ENCODE assay signal across 12 cellular contexts in genomic region chr2:174662459-174662858, GRCh38.
DNase-seq lines count a peak whose midpoint lies in the region; ATAC-seq and TF ChIP-seq lines count a peak whose summit lies in the region.
"Had no signal": no experiment of that assay in that cellular context is flagged by ENCODE, and none has a peak within 500 bp of the region (broad histone marks: within the 10 kb centered on the region; RNA-seq: fewer than 3 reads in every experiment).

No MANE protein-coding gene starts in this region.

- H3K9me3 Mint-ChIP-seq in effector memory CD8-positive, alpha-beta T cell: no peaks in the 10 kb centered on the region
- no peaks in the 10 kb centered on the region for H3K9me3 Mint-ChIP-seq in osteocyte (ENCODE audit: unreplicated experiment)
- H3K9me3 Mint-ChIP-seq: activated CD4-positive, alpha-beta memory T cell treated with anti-CD3 and anti-CD28 coated beads, Interleukin-2, amount 10 ng/mL, durations not matched to agents 7 days and 5 days; memory B cell had no signal

- no peak overlapping the region for H3K4me3 Mint-ChIP-seq in effector memory CD8-positive, alpha-beta T cell
- H3K4me3 Mint-ChIP-seq in osteocyte (ENCODE audit: unreplicated experiment): no peak overlapping the region
- H3K4me3 Mint-ChIP-seq: activated CD4-positive, alpha-beta memory T cell treated with anti-CD3 and anti-CD28 coated beads, Interleukin-2, amount 10 ng/mL, durations not matched to agents 7 days and 5 days had no signal

- DNase-seq in AG09309 (ENCODE audit: low read depth) (peak; percentile 76), RKO (ENCODE audit: low spot score) (peak; percentile 26), osteocyte (ENCODE audit: extremely low spot score, unreplicated experiment) (no peak), 8988T (no peak), NCI-H1048 (lab: John Stamatoyannopoulos, UW) (no peak)
- no peak for DNase-seq in effector memory CD8-positive, alpha-beta T cell
- DNase-seq in stimulated activated CD4-positive, alpha-beta T cell treated with anti-CD3 and anti-CD28 coated beads, Interleukin-12 subunit alpha, Interleukin-12 subunit beta, amount 100 ng/mL, for 4 hours: no peak
- DNase-seq: activated CD4-positive, alpha-beta memory T cell treated with anti-CD3 and anti-CD28 coated beads, Interleukin-2, amount 10 ng/mL, durations not matched to agents 7 days and 5 days; NCI-H526 treated with DMSO at 0.1 percent for 48 hours had no signal

- TF ChIP-seq CTCF in AG09309 (IDR thresholded peaks at IDR 0.05; ENCODE audit: control insufficient read depth, insufficient read depth, low read depth, low read length, missing control alignments) (no peak), osteocyte (IDR thresholded peaks at IDR 0.05) (no peak)

- H3K27ac Mint-ChIP-seq in effector memory CD8-positive, alpha-beta T cell: peak overlapping the region; percentile 63 to 72
- H3K27ac Mint-ChIP-seq in osteocyte (ENCODE audit: unreplicated experiment): peak overlapping the region; percentile 89
- H3K27ac Mint-ChIP-seq: activated CD4-positive, alpha-beta memory T cell treated with anti-CD3 and anti-CD28 coated beads, Interleukin-2, amount 10 ng/mL, durations not matched to agents 7 days and 5 days; memory B cell had no signal

- no peaks in the 10 kb centered on the region for H3K36me3 Mint-ChIP-seq in effector memory CD8-positive, alpha-beta T cell (ENCODE audit: insufficient read depth)
- no peaks in the 10 kb centered on the region for H3K36me3 Mint-ChIP-seq in osteocyte (ENCODE audit: unreplicated experiment)

- no peak overlapping the region for H3K4me3 ChIP-seq in AG09309 (ENCODE audit: control insufficient read depth, low read depth, low read length)
- H3K4me3 ChIP-seq: gastrocnemius medialis had no signal

- ATAC-seq in effector memory CD8-positive, alpha-beta T cell (replicated peaks): no peak
- ATAC-seq in HG03045 (IDR thresholded peaks at IDR 0.05; ENCODE audit: unreplicated experiment): no peak
- ATAC-seq: gastrocnemius medialis had no signal

- peaks cover 17 to 34% of the 10 kb centered on the region in 2 donors for H3K4me1 Mint-ChIP-seq in effector memory CD8-positive, alpha-beta T cell (ENCODE audit: low read depth in 2 of 2)
- peaks cover 45% of the 10 kb centered on the region for H3K4me1 Mint-ChIP-seq in osteocyte (ENCODE audit: unreplicated experiment)

- H3K27me3 Mint-ChIP-seq in effector memory CD8-positive, alpha-beta T cell: no peaks in the 10 kb centered on the region
- no peaks in the 10 kb centered on the region for H3K27me3 Mint-ChIP-seq in osteocyte (ENCODE audit: unreplicated experiment)
- H3K27me3 Mint-ChIP-seq: activated CD4-positive, alpha-beta memory T cell treated with anti-CD3 and anti-CD28 coated beads, Interleukin-2, amount 10 ng/mL, durations not matched to agents 7 days and 5 days; memory B cell had no signal

Comparison
In these comparisons a context has a peak if more than half of its experiments do, and no peak if none do; other contexts are left out.
1. DNase-seq: peak in AG09309 (single experiment) and RKO (single experiment); none in effector memory CD8-positive, alpha-beta T cell (0 of 3), osteocyte (single experiment), stimulated activated CD4-positive, alpha-beta T cell treated with anti-CD3 and anti-CD28 coated beads, Interleukin-12 subunit alpha, Interleukin-12 subunit beta, amount 100 ng/mL, for 4 hours (single experiment), 8988T (single experiment) and NCI-H1048 (single experiment).